27 cellular contexts compared by ENCODE assay signal in genomic region chr19:4657835-4658234, GRCh38. TPM values are rescaled to one million over a fixed set of nuclear protein-coding genes. Genes with fewer than 3 reads are reported as not detected.
DNase-seq lines count a peak whose midpoint lies in the region; ATAC-seq and TF ChIP-seq lines count a peak whose summit lies in the region.
"Had no signal": no experiment of that assay in that cellular context is flagged by ENCODE, and none has a peak within 500 bp of the region (broad histone marks: within the 10 kb centered on the region; RNA-seq: fewer than 3 reads in every experiment).

No MANE protein-coding gene starts in this region.

- peaks cover 2% of the 10 kb centered on the region for H3K4me1 Mint-ChIP-seq in activated CD8-positive, alpha-beta T cell treated with anti-CD3 and anti-CD28 coated beads for 36 hours (ENCODE audit: low read depth)
- peaks cover 8% of the 10 kb centered on the region for H3K4me1 Mint-ChIP-seq in activated CD8-positive, alpha-beta T cell treated with anti-CD3 and anti-CD28 coated beads, Interleukin-2, amount 10 ng/mL, durations not matched to agents 7 days and 5 days (ENCODE audit: low read depth)
- peaks cover 5% of the 10 kb centered on the region for H3K4me1 Mint-ChIP-seq in central memory CD8-positive, alpha-beta T cell
- H3K4me1 Mint-ChIP-seq in nephron progenitor cell = peaks cover 5% of the 10 kb centered on the region

- H3K4me3 ChIP-seq in mesenchymal stem cell (ENCODE audit: insufficient read depth in 1 of 2, low read depth in 1 of 2, low read length in 2 of 2) = no peak overlapping the region
- H3K4me3 ChIP-seq: GM12878, SJCRH30 had no signal

- no peak for TF ChIP-seq CTCF in activated CD8-positive, alpha-beta T cell treated with anti-CD3 and anti-CD28 coated beads for 36 hours (IDR thresholded peaks at IDR 0.05)
- TF ChIP-seq CTCF in RWPE1 (conservative IDR thresholded peaks at IDR 0.05; ENCODE audit: low read depth) = no peak
- TF ChIP-seq CTCF in nephron progenitor cell (IDR thresholded peaks at IDR 0.05) = no peak

- H3K9me3 ChIP-seq in mesenchymal stem cell (ENCODE audit: control insufficient read depth, low read length) = no peaks in the 10 kb centered on the region
- H3K9me3 ChIP-seq: BE2C, SJCRH30 had no signal

- CTCF ChIA-PET in activated CD8-positive, alpha-beta T cell treated with anti-CD3 and anti-CD28 coated beads for 36 hours (lab: Charles Lee) = interaction anchor here (0.8 kb wide), 1 partner anchor 22 kb away, joined by 4 read pairs; no protein-coding TSS in a partner anchor
- CTCF ChIA-PET in activated CD8-positive, alpha-beta T cell treated with anti-CD3 and anti-CD28 coated beads, Interleukin-2, amount 10 ng/mL, durations not matched to agents 7 days and 5 days (lab: Charles Lee) = no interaction called here
- CTCF ChIA-PET in RWPE1 (lab: Yijun Ruan, JAX) = no interaction called here

- no peak overlapping the region for H4K8ac ChIP-seq in mesenchymal stem cell (ENCODE audit: low read length)

- peaks cover 28% of the 10 kb centered on the region for H3K36me3 Mint-ChIP-seq in activated CD8-positive, alpha-beta T cell treated with anti-CD3 and anti-CD28 coated beads for 36 hours (ENCODE audit: low read depth)
- H3K36me3 Mint-ChIP-seq in activated CD8-positive, alpha-beta T cell treated with anti-CD3 and anti-CD28 coated beads, Interleukin-2, amount 10 ng/mL, durations not matched to agents 7 days and 5 days (ENCODE audit: low read depth) = peaks cover 25% of the 10 kb centered on the region
- H3K36me3 Mint-ChIP-seq in central memory CD8-positive, alpha-beta T cell (ENCODE audit: insufficient read depth) = peaks cover 34% of the 10 kb centered on the region
- peaks cover 40% of the 10 kb centered on the region for H3K36me3 Mint-ChIP-seq in nephron progenitor cell (ENCODE audit: low read depth)

- H4K91ac ChIP-seq in mesenchymal stem cell (ENCODE audit: low read length) = no peak overlapping the region

- 95% methylated on average over 8 of the region's 8 CpGs for WGBS in mesenchymal stem cell

- H3K23ac ChIP-seq in mesenchymal stem cell (ENCODE audit: low read length in 2 of 2) = no peak overlapping the region

- POLR2A ChIA-PET in activated CD8-positive, alpha-beta T cell treated with anti-CD3 and anti-CD28 coated beads for 36 hours (lab: Charles Lee) = no interaction called here
- POLR2A ChIA-PET in activated CD8-positive, alpha-beta T cell treated with anti-CD3 and anti-CD28 coated beads, Interleukin-2, amount 10 ng/mL, durations not matched to agents 7 days and 5 days (lab: Charles Lee) = no interaction called here
- POLR2A ChIA-PET in RWPE1 (lab: Yijun Ruan, JAX; ENCODE audit: low non-redundant PET) = interaction anchor here (0.5 to 0.6 kb wide), 2 partner anchors 15 to 1150 kb away, joined by 5 to 6 read pairs; no protein-coding TSS in a partner anchor

- H3K27ac ChIP-seq in RWPE1 (peak overlapping the region; percentile 58), mesenchymal stem cell (ENCODE audit: low read length, poor library complexity, severe bottlenecking) (no peak overlapping the region)
- H3K27ac ChIP-seq: 22Rv1, SJCRH30 had no signal

- H2BK15ac ChIP-seq in mesenchymal stem cell (ENCODE audit: low read depth, poor library complexity, severe bottlenecking) = no peak overlapping the region

- H3K4me3 Mint-ChIP-seq in activated CD8-positive, alpha-beta T cell treated with anti-CD3 and anti-CD28 coated beads for 36 hours = no peak overlapping the region
- H3K4me3 Mint-ChIP-seq in activated CD8-positive, alpha-beta T cell treated with anti-CD3 and anti-CD28 coated beads, Interleukin-2, amount 10 ng/mL, durations not matched to agents 7 days and 5 days = no peak overlapping the region
- no peak overlapping the region for H3K4me3 Mint-ChIP-seq in central memory CD8-positive, alpha-beta T cell
- no peak overlapping the region for H3K4me3 Mint-ChIP-seq in nephron progenitor cell
- H3K4me3 Mint-ChIP-seq: CD14-positive monocyte; CD8-positive, alpha-beta memory T cell had no signal

- no peak for DNase-seq in activated CD8-positive, alpha-beta T cell treated with anti-CD3 and anti-CD28 coated beads for 36 hours
- no peak for DNase-seq in activated CD8-positive, alpha-beta T cell treated with anti-CD3 and anti-CD28 coated beads, Interleukin-2, amount 10 ng/mL, durations not matched to agents 7 days and 5 days
- DNase-seq in RWPE1 (ENCODE audit: low spot score) (no peak), nephron progenitor cell (no peak), mesenchymal stem cell (no peak)
- DNase-seq in central memory CD8-positive, alpha-beta T cell (ENCODE audit: low spot score in 2 of 2) = no peak
- no peak for DNase-seq in stimulated activated naive CD8-positive, alpha-beta T cell treated with anti-CD3 and anti-CD28 coated beads, Interleukin-15, Interleukin-2, amounts not matched to agents 100 U/mL and 50 U/mL, for 24 hours
- DNase-seq: BE2C; CD8-positive, alpha-beta memory T cell; DMS 273 treated with DMSO at 0.1 percent for 48 hours; DMS79; EL; GDM1; MV-4-11; NCI-H1105; NCI-H1436 treated with DMSO at 0.1 percent for 48 hours; NCI-H187 treated with DMSO at 0.1 percent for 48 hours; NCI-H2171 treated with DMSO at 0.1 percent for 48 hours; NCI-H446; NCI-H524 treated with DMSO at 0.1 percent for 48 hours; NCI-H774; SJCRH30 had no signal

- H2AK5ac ChIP-seq in mesenchymal stem cell (ENCODE audit: low read length, severe bottlenecking) = no peak overlapping the region

- no peaks in the 10 kb centered on the region for H3K4me1 ChIP-seq in mesenchymal stem cell (ENCODE audit: control insufficient read depth, insufficient read depth, low read depth, low read length)
- H3K4me1 ChIP-seq: BE2C, SJCRH30 had no signal

- no peak overlapping the region for H2BK5ac ChIP-seq in mesenchymal stem cell (ENCODE audit: low read depth, low read length, poor library complexity, severe bottlenecking)

- H3K27me3 ChIP-seq in mesenchymal stem cell (ENCODE audit: control insufficient read depth in 1 of 2, insufficient read depth in 1 of 2, low read length in 2 of 2) = no peaks in the 10 kb centered on the region
- H3K27me3 ChIP-seq: BE2C, SJCRH30 had no signal

- no peak for ATAC-seq in activated CD8-positive, alpha-beta T cell treated with anti-CD3 and anti-CD28 coated beads for 36 hours
- no peak for ATAC-seq in activated CD8-positive, alpha-beta T cell treated with anti-CD3 and anti-CD28 coated beads, Interleukin-2, amount 10 ng/mL, durations not matched to agents 7 days and 5 days
- no peak for ATAC-seq in central memory CD8-positive, alpha-beta T cell (replicated peaks; ENCODE audit: extremely low read depth, poor library complexity, severe bottlenecking)
- ATAC-seq in GM18519 (IDR thresholded peaks at IDR 0.05; ENCODE audit: low FRiP score, unreplicated experiment) = no peak
- ATAC-seq in stimulated activated naive CD8-positive, alpha-beta T cell treated with anti-CD3 and anti-CD28 coated beads, Interleukin-15, Interleukin-2, amounts not matched to agents 100 U/mL and 50 U/mL, for 24 hours = no peak
- ATAC-seq: GM12878, HCT116 had no signal

- H3K36me3 ChIP-seq in mesenchymal stem cell (ENCODE audit: control insufficient read depth in 1 of 2, insufficient read depth in 2 of 2, low read depth in 1 of 2, low read length in 2 of 2) = peaks cover 70 to 87% of the 10 kb centered on the region in 2 experiments

- no peak overlapping the region for H3K4ac ChIP-seq in mesenchymal stem cell (ENCODE audit: low read depth in 1 of 2, low read length in 2 of 2)

- no peaks in the 10 kb centered on the region for H3K9me3 Mint-ChIP-seq in activated CD8-positive, alpha-beta T cell treated with anti-CD3 and anti-CD28 coated beads for 36 hours
- no peaks in the 10 kb centered on the region for H3K9me3 Mint-ChIP-seq in activated CD8-positive, alpha-beta T cell treated with anti-CD3 and anti-CD28 coated beads, Interleukin-2, amount 10 ng/mL, durations not matched to agents 7 days and 5 days (ENCODE audit: insufficient read depth)
- H3K9me3 Mint-ChIP-seq in central memory CD8-positive, alpha-beta T cell = no peaks in the 10 kb centered on the region
- H3K9me3 Mint-ChIP-seq in nephron progenitor cell = no peaks in the 10 kb centered on the region
- H3K9me3 Mint-ChIP-seq: CD14-positive monocyte; CD8-positive, alpha-beta memory T cell had no signal

- H3K79me1 ChIP-seq in mesenchymal stem cell (replicated peaks; ENCODE audit: low read length, poor library complexity, severe bottlenecking) = peaks cover 23% of the 10 kb centered on the region

- H2BK120ac ChIP-seq in mesenchymal stem cell (ENCODE audit: low read depth, low read length) = no peak overlapping the region

- peak overlapping the region; percentile 66 for H3K27ac Mint-ChIP-seq in activated CD8-positive, alpha-beta T cell treated with anti-CD3 and anti-CD28 coated beads for 36 hours
- H3K27ac Mint-ChIP-seq in activated CD8-positive, alpha-beta T cell treated with anti-CD3 and anti-CD28 coated beads, Interleukin-2, amount 10 ng/mL, durations not matched to agents 7 days and 5 days = no peak overlapping the region
- peak overlapping the region; percentile 81 for H3K27ac Mint-ChIP-seq in central memory CD8-positive, alpha-beta T cell (ENCODE audit: low read depth)
- peak overlapping the region; percentile 74 for H3K27ac Mint-ChIP-seq in nephron progenitor cell

- H3K27me3 Mint-ChIP-seq in activated CD8-positive, alpha-beta T cell treated with anti-CD3 and anti-CD28 coated beads for 36 hours = no peaks in the 10 kb centered on the region
- no peaks in the 10 kb centered on the region for H3K27me3 Mint-ChIP-seq in activated CD8-positive, alpha-beta T cell treated with anti-CD3 and anti-CD28 coated beads, Interleukin-2, amount 10 ng/mL, durations not matched to agents 7 days and 5 days (ENCODE audit: low read depth)
- no peaks in the 10 kb centered on the region for H3K27me3 Mint-ChIP-seq in central memory CD8-positive, alpha-beta T cell
- H3K27me3 Mint-ChIP-seq in nephron progenitor cell (ENCODE audit: low read depth, poor library complexity) = peaks cover 3% of the 10 kb centered on the region
- H3K27me3 Mint-ChIP-seq: CD8-positive, alpha-beta memory T cell had no signal

- H3K18ac ChIP-seq in mesenchymal stem cell (ENCODE audit: low read depth in 1 of 2, low read length in 2 of 2) = no peak overlapping the region

- no peak overlapping the region for H2AFZ ChIP-seq in mesenchymal stem cell (ENCODE audit: low read depth, low read length)

- H2BK12ac ChIP-seq in mesenchymal stem cell (ENCODE audit: low read length in 2 of 2) = no peak overlapping the region

- intact Hi-C loops in activated CD8-positive, alpha-beta T cell treated with anti-CD3 and anti-CD28 coated beads for 36 hours (cut with micrococcal nuclease) = no loop called here

- no peak overlapping the region for H3K14ac ChIP-seq in mesenchymal stem cell (ENCODE audit: low read length in 2 of 2)

- no peak overlapping the region for H3K9ac ChIP-seq in mesenchymal stem cell (ENCODE audit: low read length)

- H3K4me2 ChIP-seq in mesenchymal stem cell (ENCODE audit: low read length, poor library complexity, severe bottlenecking) = no peak overlapping the region

RNA-seq across cellular contexts. Expression of gene MYDGF, which starts 12.3 kb away (rescaled TPM):
- 10 to 100 TPM; 58.3 to 62.1 TPM for total RNA-seq in activated CD8-positive, alpha-beta T cell treated with anti-CD3 and anti-CD28 coated beads for 36 hours
- total RNA-seq in activated CD8-positive, alpha-beta T cell treated with anti-CD3 and anti-CD28 coated beads, Interleukin-2, amount 10 ng/mL, durations not matched to agents 7 days and 5 days = 10 to 100 TPM; 49.6 to 54.9 TPM
- polyA plus RNA-seq in mesenchymal stem cell (2013, experiment 1 of 2) = 184 TPM
- polyA plus RNA-seq in mesenchymal stem cell (2013, experiment 2 of 2) = 188 TPM

RNA-seq across cellular contexts. Expression of gene TNFAIP8L1, which starts 18.5 kb away (rescaled TPM):
- 10 to 100 TPM; 13.5 to 13.7 TPM for total RNA-seq in activated CD8-positive, alpha-beta T cell treated with anti-CD3 and anti-CD28 coated beads for 36 hours
- total RNA-seq in activated CD8-positive, alpha-beta T cell treated with anti-CD3 and anti-CD28 coated beads, Interleukin-2, amount 10 ng/mL, durations not matched to agents 7 days and 5 days = 10 to 100 TPM; 19.4 to 20.2 TPM
- polyA plus RNA-seq in mesenchymal stem cell (2013, experiment 1 of 2) = 6.1 TPM
- 6.6 TPM for polyA plus RNA-seq in mesenchymal stem cell (2013, experiment 2 of 2)
